ENCODE assay signal across 15 cellular contexts in the genomic region with DNA sequence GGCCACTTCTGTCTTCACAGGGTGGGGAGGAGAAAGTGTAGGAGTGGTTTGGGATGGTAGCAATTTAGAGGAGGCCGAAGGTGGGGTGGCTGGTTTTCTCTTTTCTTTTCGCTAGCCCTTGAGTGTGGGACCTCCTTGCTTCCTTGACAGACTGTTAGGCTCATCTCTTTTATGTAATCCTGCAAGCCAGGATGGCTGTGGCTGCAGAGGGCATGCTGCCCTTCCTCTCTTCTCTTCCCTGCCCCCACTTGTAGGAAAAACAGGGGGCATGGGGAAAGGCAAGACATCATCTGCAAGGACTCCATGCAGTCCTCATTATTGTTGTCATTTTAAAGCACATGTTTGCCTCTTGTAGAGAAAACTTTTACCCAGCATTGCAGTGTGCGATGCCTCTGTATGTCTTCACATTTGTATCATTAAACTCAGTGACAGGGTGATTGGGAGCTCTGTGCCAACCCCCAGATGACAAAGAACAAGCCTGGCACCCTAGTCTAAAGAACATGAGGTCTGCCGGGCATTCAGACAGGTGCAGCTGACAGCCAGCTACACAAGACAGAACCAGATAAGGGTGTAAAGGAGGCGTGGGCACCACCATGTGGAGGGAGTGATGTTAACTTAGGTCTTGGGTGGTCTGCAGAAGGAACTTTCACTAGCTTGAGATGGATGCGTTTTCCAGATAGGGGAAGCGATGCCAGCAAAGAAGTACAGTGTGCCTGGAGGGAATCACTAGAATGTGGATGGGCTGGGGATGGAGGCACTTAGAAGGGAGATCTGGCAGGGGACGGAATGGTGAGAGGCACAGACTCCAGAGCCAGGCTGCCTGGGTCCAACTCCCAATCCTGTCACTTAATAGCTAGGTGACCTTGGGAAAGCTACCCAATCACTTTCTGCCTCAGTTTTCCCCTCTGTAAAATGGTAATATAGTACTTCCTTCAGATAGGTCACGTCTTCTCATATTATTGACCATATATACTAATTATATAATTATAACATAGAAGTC.
DNase-seq lines count a peak whose midpoint lies in the region; TF ChIP-seq lines count a peak whose summit lies in the region.
"Had no signal": no experiment of that assay in that cellular context is flagged by ENCODE, and none has a peak within 500 bp of the region (broad histone marks: within the 10 kb centered on the region; RNA-seq: fewer than 3 reads in every experiment).

No MANE protein-coding gene starts in this region.

- peaks cover 4% of the 10 kb centered on the region for H3K4me1 ChIP-seq in Loucy (ENCODE audit: insufficient read depth, low read length, poor library complexity, severe bottlenecking)
- H3K4me1 ChIP-seq: BE2C had no signal

- no peaks in the 10 kb centered on the region for H3K79me2 ChIP-seq in Loucy (ENCODE audit: insufficient read depth, low read length)

- no peaks in the 10 kb centered on the region for H3K4me1 Mint-ChIP-seq in endothelial cell (ENCODE audit: unreplicated experiment)
- peaks cover 28% of the 10 kb centered on the region for H3K4me1 Mint-ChIP-seq in nephron

- H3K4me2 ChIP-seq in Loucy (ENCODE audit: low read depth, low read length, poor library complexity, severe bottlenecking) = no peak overlapping the region

- no peaks in the 10 kb centered on the region for H3K36me3 ChIP-seq in Loucy (ENCODE audit: insufficient read depth, low read length)
- H3K36me3 ChIP-seq: BE2C had no signal

- POLR2A ChIA-PET in RWPE1 (lab: Yijun Ruan, JAX; ENCODE audit: low non-redundant PET) = no interaction called here

- CTCF ChIA-PET in RWPE1 (lab: Yijun Ruan, JAX) = no interaction called here

- no peak overlapping the region for H3K4me3 Mint-ChIP-seq in endothelial cell (ENCODE audit: unreplicated experiment)
- no peak overlapping the region for H3K4me3 Mint-ChIP-seq in nephron

- H3K27me3 Mint-ChIP-seq in endothelial cell (ENCODE audit: unreplicated experiment) (peaks cover 4% of the 10 kb centered on the region), nephron (ENCODE audit: low read depth) (peaks cover 7% of the 10 kb centered on the region)

- H4K20me1 ChIP-seq in Loucy (ENCODE audit: insufficient read depth, low read length, poor library complexity, severe bottlenecking) = no peaks in the 10 kb centered on the region

- H3K9ac ChIP-seq in Loucy (ENCODE audit: low read depth, low read length, poor library complexity, severe bottlenecking) = no peak overlapping the region

- no peak overlapping the region for H3K27ac ChIP-seq in RWPE1

- DNase-seq in GDM1 (lab: John Stamatoyannopoulos, UW) = peak; percentile 37
- DNase-seq in endothelial cell (ENCODE audit: low spot score) = peak; percentile 9
- DNase-seq in iPS-NIHi7 (ENCODE audit: extremely low spot score) = no peak
- no peak for DNase-seq in epidermal melanocyte (ENCODE audit: insufficient read length, low spot score)
- no peak for DNase-seq in RWPE1 (ENCODE audit: low spot score)
- DNase-seq: activated CD4-positive, alpha-beta T cell treated with anti-CD3 and anti-CD28 coated beads for 4 hours; activated naive CD4-positive, alpha-beta T cell treated with anti-CD3 and anti-CD28 coated beads, Interleukin-2, amount 50 U/mL, for 16 hours; BE2C; MV-4-11; posterior cingulate gyrus; SIG-M5; stimulated activated naive CD4-positive, alpha-beta T cell; trophoblast cell had no signal

- H3K27me3 ChIP-seq in Loucy (ENCODE audit: insufficient read depth, low read length, poor library complexity, severe bottlenecking) = no peaks in the 10 kb centered on the region
- H3K27me3 ChIP-seq: BE2C had no signal

- H2AFZ ChIP-seq in Loucy (ENCODE audit: low read length) = no peak overlapping the region

- no peaks in the 10 kb centered on the region for H3F3A ChIP-seq in Loucy (ENCODE audit: low read depth)

- no peaks in the 10 kb centered on the region for H3K9me3 ChIP-seq in Loucy (ENCODE audit: insufficient read depth, low read depth, low read length)
- H3K9me3 ChIP-seq: BE2C had no signal

- TF ChIP-seq CTCF in Loucy (conservative IDR thresholded peaks at IDR 0.05; ENCODE audit: low read length) (peak; percentile 70), endothelial cell (IDR thresholded peaks at IDR 0.05; ENCODE audit: unreplicated experiment) (no peak), nephron (IDR thresholded peaks at IDR 0.05; ENCODE audit: unreplicated experiment in 3 of 3) (peak in 1 of 3 experiments; percentile 30), RWPE1 (conservative IDR thresholded peaks at IDR 0.05; ENCODE audit: low read depth) (no peak)

- H3K9me2 ChIP-seq in Loucy (replicated peaks; ENCODE audit: low read depth, low read length) = no peaks in the 10 kb centered on the region

- no peak overlapping the region for H3K4me3 ChIP-seq in Loucy (ENCODE audit: low read length, poor library complexity, severe bottlenecking)

- H3K36me3 Mint-ChIP-seq in endothelial cell (ENCODE audit: low read depth, unreplicated experiment) (no peaks in the 10 kb centered on the region), nephron (ENCODE audit: low read depth) (no peaks in the 10 kb centered on the region)

- H3K9me3 Mint-ChIP-seq in endothelial cell (ENCODE audit: unreplicated experiment) = no peaks in the 10 kb centered on the region
- no peaks in the 10 kb centered on the region for H3K9me3 Mint-ChIP-seq in nephron

- H3K27ac Mint-ChIP-seq in endothelial cell (ENCODE audit: unreplicated experiment) (no peak overlapping the region), nephron (peak overlapping the region; percentile 2 to 42 (median 35))

Comparison
In these comparisons a context has a peak if more than half of its experiments do, and no peak if none do; other contexts are left out.
1. DNase-seq: peak in GDM1 (single experiment) and endothelial cell (single experiment); none in iPS-NIHi7 (single experiment), epidermal melanocyte (single experiment) and RWPE1 (single experiment).